ENCODE assay signal across 13 cellular contexts in genomic region chr17:17350491-17351355, GRCh38. TPM values are rescaled to one million over a fixed set of nuclear protein-coding genes. Genes with fewer than 3 reads are reported as not detected.
DNase-seq lines count a peak whose midpoint lies in the region; FAIRE-seq and TF ChIP-seq lines count a peak whose summit lies in the region.
"Had no signal": no experiment of that assay in that cellular context is flagged by ENCODE, and none has a peak within 500 bp of the region (broad histone marks: within the 10 kb centered on the region; RNA-seq: fewer than 3 reads in every experiment).

No MANE protein-coding gene starts in this region.

- no peaks in the 10 kb centered on the region for H3K27me3 ChIP-seq in neural progenitor cell

- no peaks in the 10 kb centered on the region for H4K20me1 ChIP-seq in neural progenitor cell (ENCODE audit: low read depth)

- peaks cover 17% of the 10 kb centered on the region for H3K4me1 Mint-ChIP-seq in neural progenitor cell

- no peaks in the 10 kb centered on the region for H3K9me3 ChIP-seq in neural progenitor cell (ENCODE audit: low read depth)

- H3K27ac ChIP-seq in neural progenitor cell: no peak overlapping the region

- no peaks in the 10 kb centered on the region for H3K9me3 Mint-ChIP-seq in neural progenitor cell
- H3K9me3 Mint-ChIP-seq: activated T-cell treated with anti-CD3 and anti-CD28 coated beads, Interleukin-2, amount 50 U/mL, for 72 hours; CD8-positive, alpha-beta T cell had no signal

- DNase-seq in D721Med (ENCODE audit: insufficient read length, low spot score): peak; percentile 12
- DNase-seq in M059J (ENCODE audit: low read depth): peak; percentile 50
- peak; percentile 52 for DNase-seq in epithelial cell of esophagus (ENCODE audit: low read depth)
- peak; percentile 38 for DNase-seq in neural progenitor cell (ENCODE audit: low spot score)
- DNase-seq in NCI-H2171 treated with DMSO at 0.1 percent for 48 hours (lab: John Stamatoyannopoulos, UW): no peak
- DNase-seq in stimulated activated CD4-positive, alpha-beta T cell treated with anti-CD3 and anti-CD28 coated beads, Interleukin-4, amount 100 ng/mL, for 24 hours: no peak
- DNase-seq in stimulated activated CD4-positive, alpha-beta T cell treated with anti-CD3 and anti-CD28 coated beads, Interleukin-4, amount 100 ng/mL, for 4 hours: no peak
- no peak for DNase-seq in medulla oblongata (ENCODE audit: extremely low spot score)
- DNase-seq: activated T-cell treated with anti-CD3 and anti-CD28 coated beads, Interleukin-2, amount 50 U/mL, for 72 hours; CD8-positive, alpha-beta T cell; stimulated activated naive CD8-positive, alpha-beta T cell treated with anti-CD3 and anti-CD28 coated beads, Interleukin-15, Interleukin-2, amounts not matched to agents 100 U/mL and 50 U/mL, for 24 hours had no signal

- TF ChIP-seq CTCF in D721Med (IDR thresholded peaks at IDR 0.05; ENCODE audit: insufficient read depth, missing control alignments) (no peak), epithelial cell of esophagus (IDR thresholded peaks at IDR 0.05; ENCODE audit: insufficient read depth, low read depth, low read length, missing control alignments) (no peak), neural progenitor cell (IDR thresholded peaks at IDR 0.05) (no peak)

- no peaks in the 10 kb centered on the region for H3K4me1 ChIP-seq in neural progenitor cell

- no peak overlapping the region for H3K4me2 ChIP-seq in neural progenitor cell

- H2AFZ ChIP-seq in neural progenitor cell (replicated peaks): no peak overlapping the region

- H3K36me3 ChIP-seq in neural progenitor cell: no peaks in the 10 kb centered on the region

- peak overlapping the region; percentile 78 for H3K27ac Mint-ChIP-seq in neural progenitor cell
- H3K27ac Mint-ChIP-seq: activated T-cell treated with anti-CD3 and anti-CD28 coated beads, Interleukin-2, amount 50 U/mL, for 72 hours; CD8-positive, alpha-beta T cell had no signal

- H3K27me3 Mint-ChIP-seq in neural progenitor cell (ENCODE audit: insufficient read depth, low read depth): no peaks in the 10 kb centered on the region

- H3K4me3 Mint-ChIP-seq in neural progenitor cell: no peak overlapping the region
- H3K4me3 Mint-ChIP-seq: activated T-cell treated with anti-CD3 and anti-CD28 coated beads, Interleukin-2, amount 50 U/mL, for 72 hours; CD8-positive, alpha-beta T cell had no signal

- H3K4me3 ChIP-seq in epithelial cell of esophagus (ENCODE audit: low read length): no peak overlapping the region
- H3K4me3 ChIP-seq in neural progenitor cell: no peak overlapping the region
- H3K4me3 ChIP-seq: GM12878 had no signal

- no peaks in the 10 kb centered on the region for H3K79me2 ChIP-seq in neural progenitor cell (ENCODE audit: low read depth)

- no peaks in the 10 kb centered on the region for H3F3A ChIP-seq in neural progenitor cell (ENCODE audit: low read depth)

- no peak overlapping the region for H3K9ac ChIP-seq in neural progenitor cell

- no peaks in the 10 kb centered on the region for H3K36me3 Mint-ChIP-seq in neural progenitor cell
- H3K36me3 Mint-ChIP-seq: CD8-positive, alpha-beta T cell had no signal

- no peak for FAIRE-seq in D721Med (lab: Jason Lieb, UNC)
- FAIRE-seq: colon, GM12878 had no signal

RNA-seq across cellular contexts. Expression of gene NT5M, which starts 47.5 kb away (rescaled TPM):
- 1.6 and 1.8 TPM in 2 replicates for total RNA-seq in M059J (2014; rRNA removed; shearing (Covaris generic))
- 4.1 and 9.0 TPM in 2 replicates for total RNA-seq in neural progenitor cell (ENCODE audit: low replicate concordance)

Comparison
In these comparisons a context has a peak if more than half of its experiments do, and no peak if none do; other contexts are left out.
1. DNase-seq: peak in D721Med (single experiment), M059J (single experiment), epithelial cell of esophagus (single experiment) and neural progenitor cell (single experiment); none in NCI-H2171 treated with DMSO at 0.1 percent for 48 hours (single experiment), stimulated activated CD4-positive, alpha-beta T cell treated with anti-CD3 and anti-CD28 coated beads, Interleukin-4, amount 100 ng/mL, for 24 hours (single experiment), stimulated activated CD4-positive, alpha-beta T cell treated with anti-CD3 and anti-CD28 coated beads, Interleukin-4, amount 100 ng/mL, for 4 hours (0 of 2) and medulla oblongata (single experiment).